In the genomic region with DNA sequence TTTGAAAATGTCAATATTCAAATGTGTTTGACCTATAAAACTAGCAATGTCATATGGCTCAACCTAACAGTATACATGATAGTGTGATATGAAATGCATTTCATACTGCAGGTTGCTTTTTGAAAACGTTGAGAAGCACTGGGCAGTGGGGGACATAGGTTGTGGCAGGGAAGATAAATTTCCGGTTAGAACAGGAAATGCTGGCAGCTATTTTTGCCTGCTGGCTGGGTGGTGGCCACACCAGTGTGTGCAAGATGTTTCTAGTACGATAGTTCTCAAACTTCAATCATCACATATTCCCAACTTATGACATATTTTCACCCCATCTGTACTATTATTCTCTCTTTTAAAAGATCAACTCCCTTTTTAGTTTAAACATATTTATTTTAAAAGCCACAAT, we compare ENCODE assay signal across 22 cellular contexts. TPM values are rescaled to one million over a fixed set of nuclear protein-coding genes. Genes with fewer than 3 reads are reported as not detected.
A peak's percentile ranks its signal among the peaks of the same experiment; 100 is the strongest.
DNase-seq lines count a peak whose midpoint lies in the region; ATAC-seq, FAIRE-seq and TF ChIP-seq lines count a peak whose summit lies in the region.
"Had no signal": no experiment of that assay in that cellular context is flagged by ENCODE, and none has a peak within 500 bp of the region (broad histone marks: within the 10 kb centered on the region; RNA-seq: fewer than 3 reads in every experiment).

No MANE protein-coding gene starts in this region.

- H3K27ac ChIP-seq in CD8-positive, alpha-beta T cell (ENCODE audit: low read depth, low read length), result no peak overlapping the region
- H3K27ac ChIP-seq in mesenchymal stem cell (ENCODE audit: low read length, poor library complexity, severe bottlenecking), result no peak overlapping the region
- H3K27ac ChIP-seq: esophagus muscularis mucosa, left ventricle myocardium inferior, parathyroid adenoma, Peyer's patch, testis, VCaP had no signal

- H3K4me3 ChIP-seq in CD8-positive, alpha-beta T cell (ENCODE audit: low read depth, low read length), result no peak overlapping the region
- H3K4me3 ChIP-seq in mesenchymal stem cell (ENCODE audit: insufficient read depth in 1 of 2, low read depth in 1 of 2, low read length in 2 of 2), result no peak overlapping the region
- H3K4me3 ChIP-seq: esophagus muscularis mucosa, left ventricle myocardium inferior, Peyer's patch, testis had no signal

- H3K27me3 ChIP-seq in CD8-positive, alpha-beta T cell (ENCODE audit: insufficient read depth, low read length), result no peaks in the 10 kb centered on the region
- no peaks in the 10 kb centered on the region for H3K27me3 ChIP-seq in mesenchymal stem cell (ENCODE audit: control insufficient read depth in 1 of 2, insufficient read depth in 1 of 2, low read length in 2 of 2)
- H3K27me3 ChIP-seq: BE2C, esophagus muscularis mucosa, Peyer's patch, testis had no signal

- ATAC-seq in CD8-positive, alpha-beta T cell, result no peak

- H2BK12ac ChIP-seq in mesenchymal stem cell (ENCODE audit: low read length in 2 of 2), result no peak overlapping the region

- no peak overlapping the region for H3K4me2 ChIP-seq in mesenchymal stem cell (ENCODE audit: low read length, poor library complexity, severe bottlenecking)

- H4K8ac ChIP-seq in mesenchymal stem cell (ENCODE audit: low read length), result no peak overlapping the region

- H4K91ac ChIP-seq in mesenchymal stem cell (ENCODE audit: low read length), result no peak overlapping the region

- no peak overlapping the region for H2AK5ac ChIP-seq in mesenchymal stem cell (ENCODE audit: low read length, severe bottlenecking)

- FAIRE-seq in HTR-8/SVneo (lab: Jason Lieb, UNC), result no peak
- FAIRE-seq: H1 had no signal

- H3K4me1 Mint-ChIP-seq in CD14-positive monocyte, result peaks cover 71% of the 10 kb centered on the region
- H3K4me1 Mint-ChIP-seq in CD8-positive, alpha-beta T cell (ENCODE audit: low read depth), result peaks cover 45% of the 10 kb centered on the region
- peaks cover 36% of the 10 kb centered on the region for H3K4me1 Mint-ChIP-seq in T-helper 2 cell treated with Interferon-gamma antibody and Interleukin-4, amounts not matched to agents 5 μg/mL and 100 μg/mL, for 36 hours (ENCODE audit: low read depth)

- H3K4ac ChIP-seq in mesenchymal stem cell (ENCODE audit: low read depth in 1 of 2, low read length in 2 of 2), result no peak overlapping the region

- no peak for TF ChIP-seq CTCF in CD14-positive monocyte (IDR thresholded peaks at IDR 0.05)
- no peak for TF ChIP-seq CTCF in CD8-positive, alpha-beta T cell (IDR thresholded peaks at IDR 0.05)

- H3K4me1 ChIP-seq in CD8-positive, alpha-beta T cell (ENCODE audit: insufficient read depth, low read length), result peaks cover 45% of the 10 kb centered on the region
- peaks cover 12% of the 10 kb centered on the region for H3K4me1 ChIP-seq in mesenchymal stem cell (ENCODE audit: control insufficient read depth, insufficient read depth, low read depth, low read length)
- H3K4me1 ChIP-seq: BE2C, esophagus muscularis mucosa, parathyroid adenoma, testis had no signal

- no peak overlapping the region for H2BK15ac ChIP-seq in mesenchymal stem cell (ENCODE audit: low read depth, poor library complexity, severe bottlenecking)

- no peaks in the 10 kb centered on the region for H3K27me3 Mint-ChIP-seq in CD14-positive monocyte (ENCODE audit: low read depth in 3 of 3)
- H3K27me3 Mint-ChIP-seq in CD8-positive, alpha-beta T cell (ENCODE audit: low read depth), result no peaks in the 10 kb centered on the region
- H3K27me3 Mint-ChIP-seq in T-helper 2 cell treated with Interferon-gamma antibody and Interleukin-4, amounts not matched to agents 5 μg/mL and 100 μg/mL, for 36 hours (ENCODE audit: low read depth), result no peaks in the 10 kb centered on the region

- H3K27ac Mint-ChIP-seq in CD14-positive monocyte, result peak overlapping the region in 4 of 7 donors; percentile 32 to 86 (median 34)
- peak overlapping the region; percentile 88 for H3K27ac Mint-ChIP-seq in CD8-positive, alpha-beta T cell
- peak overlapping the region; percentile 72 for H3K27ac Mint-ChIP-seq in T-helper 2 cell treated with Interferon-gamma antibody and Interleukin-4, amounts not matched to agents 5 μg/mL and 100 μg/mL, for 36 hours

- no peak overlapping the region for H2AFZ ChIP-seq in mesenchymal stem cell (ENCODE audit: low read depth, low read length)
- H2AFZ ChIP-seq: parathyroid adenoma had no signal

- H2BK5ac ChIP-seq in mesenchymal stem cell (ENCODE audit: low read depth, low read length, poor library complexity, severe bottlenecking), result no peak overlapping the region

- H3K23ac ChIP-seq in mesenchymal stem cell (ENCODE audit: low read length in 2 of 2), result no peak overlapping the region

- no peak overlapping the region for H3K18ac ChIP-seq in mesenchymal stem cell (ENCODE audit: low read depth in 1 of 2, low read length in 2 of 2)

- intact Hi-C loops in CD14-positive monocyte (cut with micrococcal nuclease), result no loop called here
- intact Hi-C loops in CD8-positive, alpha-beta T cell (cut with DNase I, micrococcal nuclease), result loop anchor here in 1 of 2 experiments (5.0 kb wide), 1 partner anchor 41 kb away; no protein-coding TSS in a partner anchor

- no peak overlapping the region for H2BK120ac ChIP-seq in mesenchymal stem cell (ENCODE audit: low read depth, low read length)

- no peak overlapping the region for H3K9ac ChIP-seq in mesenchymal stem cell (ENCODE audit: low read length)
- H3K9ac ChIP-seq: parathyroid adenoma had no signal

- H3K4me3 Mint-ChIP-seq in CD14-positive monocyte, result peak overlapping the region in 1 of 2 donors; percentile 21
- H3K4me3 Mint-ChIP-seq in CD8-positive, alpha-beta T cell, result peak overlapping the region; percentile 38
- H3K4me3 Mint-ChIP-seq in T-helper 2 cell treated with Interferon-gamma antibody and Interleukin-4, amounts not matched to agents 5 μg/mL and 100 μg/mL, for 36 hours, result peak overlapping the region; percentile 42

- H3K36me3 Mint-ChIP-seq in CD14-positive monocyte, result peaks cover 31 to 44% of the 10 kb centered on the region in 2 donors
- peaks cover 46% of the 10 kb centered on the region for H3K36me3 Mint-ChIP-seq in CD8-positive, alpha-beta T cell
- H3K36me3 Mint-ChIP-seq in T-helper 2 cell treated with Interferon-gamma antibody and Interleukin-4, amounts not matched to agents 5 μg/mL and 100 μg/mL, for 36 hours (ENCODE audit: low read depth), result peaks cover 60% of the 10 kb centered on the region

- H3K14ac ChIP-seq in mesenchymal stem cell (ENCODE audit: low read length in 2 of 2), result no peak overlapping the region

- H3K36me3 ChIP-seq in CD8-positive, alpha-beta T cell (ENCODE audit: insufficient read depth, low read length), result peaks cover 13% of the 10 kb centered on the region
- peaks cover 17 to 40% of the 10 kb centered on the region in 2 experiments for H3K36me3 ChIP-seq in mesenchymal stem cell (ENCODE audit: control insufficient read depth in 1 of 2, insufficient read depth in 2 of 2, low read depth in 1 of 2, low read length in 2 of 2)
- H3K36me3 ChIP-seq: BE2C had no signal

- CTCF ChIA-PET in CD8-positive, alpha-beta T cell (lab: Charles Lee), result interaction anchor here (0.7 to 1.8 kb wide), 4 partner anchors 17 to 825 kb away, joined by 3 to 6 read pairs (median 4); partner anchors contain the start of gene FXYD5

- no peak for DNase-seq in CD14-positive monocyte (ENCODE audit: low spot score)
- DNase-seq in CD8-positive, alpha-beta T cell, result peak in 1 of 7 experiments; percentile 12
- no peak for DNase-seq in T-helper 2 cell treated with Interferon-gamma antibody and Interleukin-4, amounts not matched to agents 5 μg/mL and 100 μg/mL, for 36 hours (ENCODE audit: low spot score)
- peak; percentile 2 for DNase-seq in islet precursor cell
- DNase-seq in H4 (ENCODE audit: low spot score), result no peak
- DNase-seq in mesenchymal stem cell, result no peak
- DNase-seq in NCI-H2081 treated with DMSO at 0.1 percent for 48 hours (lab: John Stamatoyannopoulos, UW), result no peak
- DNase-seq in HTR-8/SVneo (ENCODE audit: insufficient read length, low spot score), result no peak
- DNase-seq: amniotic stem cell; BE2C; left ventricle myocardium inferior; NCI-H1417 treated with DMSO at 0.1 percent for 48 hours; stimulated activated CD4-positive, alpha-beta T cell treated with anti-CD3 and anti-CD28 coated beads, Interleukin-4, amount 100 ng/mL, for 1 hour; testis had no signal

- H3K9me3 Mint-ChIP-seq in CD14-positive monocyte, result peaks cover 0 to 5% (median 0%) of the 10 kb centered on the region in 7 donors
- no peaks in the 10 kb centered on the region for H3K9me3 Mint-ChIP-seq in CD8-positive, alpha-beta T cell
- H3K9me3 Mint-ChIP-seq in T-helper 2 cell treated with Interferon-gamma antibody and Interleukin-4, amounts not matched to agents 5 μg/mL and 100 μg/mL, for 36 hours, result peaks cover 6% of the 10 kb centered on the region

- POLR2A ChIA-PET in CD8-positive, alpha-beta T cell (lab: Charles Lee), result interaction anchor here (0.9 to 2.5 kb wide), 5 partner anchors 17 to 40 kb away, joined by 3 to 10 read pairs (median 4); partner anchors contain the start of gene FXYD5

- H3K79me1 ChIP-seq in mesenchymal stem cell (replicated peaks; ENCODE audit: low read length, poor library complexity, severe bottlenecking), result no peaks in the 10 kb centered on the region

- H3K9me3 ChIP-seq in CD8-positive, alpha-beta T cell (ENCODE audit: low read length), result no peaks in the 10 kb centered on the region
- H3K9me3 ChIP-seq in mesenchymal stem cell (ENCODE audit: control insufficient read depth, low read length), result peaks cover 6% of the 10 kb centered on the region
- H3K9me3 ChIP-seq: BE2C, Peyer's patch, testis had no signal

- 95% methylated on average over 3 of the region's 3 CpGs for WGBS in mesenchymal stem cell

RNA-seq across cellular contexts. Expression of gene FXYD5, which starts 17.2 kb away (rescaled TPM):
- polyA plus RNA-seq in CD14-positive monocyte, result 100 to 1,000 TPM; 204 to 312 TPM
- total RNA-seq in CD8-positive, alpha-beta T cell, result 100 to 1,000 TPM; 426 to 440 TPM
- 173 and 209 TPM in 2 replicates for total RNA-seq in H4 (2014; rRNA removed; shearing (Covaris generic))
- 248 TPM for polyA plus RNA-seq in mesenchymal stem cell (2013, experiment 1 of 2)
- polyA plus RNA-seq in mesenchymal stem cell (2013, experiment 2 of 2), result 237 TPM

RNA-seq across cellular contexts. Expression of gene FXYD7, which starts 28.7 kb away (rescaled TPM):
- not detected for polyA plus RNA-seq in CD14-positive monocyte
- total RNA-seq in CD8-positive, alpha-beta T cell, result 10 to 100 TPM; 12.1 to 13.5 TPM
- 0.14 TPM in 1 of 2 replicates, not detected in the other for total RNA-seq in H4 (2014; rRNA removed; shearing (Covaris generic))
- polyA plus RNA-seq in mesenchymal stem cell (2013, experiment 1 of 2), result 0.07 TPM
- not detected for polyA plus RNA-seq in mesenchymal stem cell (2013, experiment 2 of 2)
- total RNA-seq: cardiac septum, glomerular endothelial cell, left ventricle myocardium inferior, Peyer's patch had no signal

RNA-seq across cellular contexts. Expression of gene FXYD1, which starts 33.1 kb away (rescaled TPM):
- polyA plus RNA-seq in CD14-positive monocyte, result under 1 TPM in 1 of 2 donors, not detected in 1; 0.74 TPM
- total RNA-seq in CD8-positive, alpha-beta T cell, result 1 to 10 TPM; 1.2 to 2.4 TPM
- not detected in 2 replicates for total RNA-seq in H4 (2014; rRNA removed; shearing (Covaris generic))
- 0.33 TPM for polyA plus RNA-seq in mesenchymal stem cell (2013, experiment 1 of 2)
- 0.33 TPM for polyA plus RNA-seq in mesenchymal stem cell (2013, experiment 2 of 2)
- total RNA-seq: glomerular endothelial cell had no signal

RNA-seq across cellular contexts. Expression of gene LGI4, which starts 36.9 kb away (rescaled TPM):
- not detected for polyA plus RNA-seq in CD14-positive monocyte
- under 1 TPM; 0.72 to 0.90 TPM for total RNA-seq in CD8-positive, alpha-beta T cell
- total RNA-seq in H4 (2014; rRNA removed; shearing (Covaris generic)), result not detected in 2 replicates
- polyA plus RNA-seq in mesenchymal stem cell (2013, experiment 1 of 2), result 0.15 TPM
- polyA plus RNA-seq in mesenchymal stem cell (2013, experiment 2 of 2), result 0.11 TPM
- total RNA-seq: glomerular endothelial cell had no signal

RNA-seq across cellular contexts. Expression of gene FXYD3, which starts 56.1 kb away (rescaled TPM):
- not detected for polyA plus RNA-seq in CD14-positive monocyte
- not detected for total RNA-seq in CD8-positive, alpha-beta T cell
- total RNA-seq in H4 (2014; rRNA removed; shearing (Covaris generic)), result not detected in 2 replicates
- polyA plus RNA-seq in mesenchymal stem cell (2013, experiment 1 of 2), result not detected
- polyA plus RNA-seq in mesenchymal stem cell (2013, experiment 2 of 2), result not detected
- total RNA-seq: cardiac septum, glomerular endothelial cell, H1, skeletal muscle tissue had no signal

Comparison
In these comparisons a context has a peak if more than half of its experiments do, and no peak if none do; other contexts are left out.
1. H3K27ac Mint-ChIP-seq: peak in every context shown above with its lines; median percentile 88 in CD8-positive, alpha-beta T cell; 72 in T-helper 2 cell treated with Interferon-gamma antibody and Interleukin-4, amounts not matched to agents 5 μg/mL and 100 μg/mL, for 36 hours; 34 in CD14-positive monocyte.
2. RNA of gene FXYD7, which starts 28.7 kb away (total RNA-seq): 12.1 to 13.5 TPM in CD8-positive, alpha-beta T cell; 0.14 TPM in H4; every median in the first group is over 10 times any median in the second.